Comparison of ENCODE assay signal across 22 cellular contexts in genomic region chr5:54017580-54017979, GRCh38.
"Had no signal": no experiment of that assay in that cellular context is flagged by ENCODE, and none has a peak within 500 bp of the region (broad histone marks: within the 10 kb centered on the region; RNA-seq: fewer than 3 reads in every experiment).

No MANE protein-coding gene starts in this region.

- H3K4me3 Mint-ChIP-seq: activated CD4-positive, alpha-beta memory T cell treated with anti-CD3 and anti-CD28 coated beads for 36 hours; activated CD8-positive, alpha-beta memory T cell treated with anti-CD3 and anti-CD28 coated beads, Interleukin-2, amount 10 ng/mL, durations not matched to agents 7 days and 5 days; activated naive CD4-positive, alpha-beta T cell treated with anti-CD3 and anti-CD28 coated beads for 36 hours; activated naive CD8-positive, alpha-beta T cell treated with anti-CD3 and anti-CD28 coated beads, Interleukin-2, amount 50 U/mL, for 24 hours; naive B cell had no signal

- H3K27ac ChIP-seq: breast epithelium, epithelial cell of prostate, thyroid gland, vagina, VCaP had no signal

- H3K27me3 Mint-ChIP-seq: activated CD4-positive, alpha-beta memory T cell treated with anti-CD3 and anti-CD28 coated beads for 36 hours; activated CD8-positive, alpha-beta memory T cell treated with anti-CD3 and anti-CD28 coated beads, Interleukin-2, amount 10 ng/mL, durations not matched to agents 7 days and 5 days; activated naive CD8-positive, alpha-beta T cell treated with anti-CD3 and anti-CD28 coated beads, Interleukin-2, amount 50 U/mL, for 24 hours; naive B cell had no signal

- H3K9me3 ChIP-seq: thyroid gland had no signal

- H3K36me3 ChIP-seq: breast epithelium, thyroid gland, vagina had no signal

- H3K27ac Mint-ChIP-seq: activated CD4-positive, alpha-beta memory T cell treated with anti-CD3 and anti-CD28 coated beads for 36 hours; activated CD8-positive, alpha-beta memory T cell treated with anti-CD3 and anti-CD28 coated beads, Interleukin-2, amount 10 ng/mL, durations not matched to agents 7 days and 5 days; activated naive CD4-positive, alpha-beta T cell treated with anti-CD3 and anti-CD28 coated beads for 36 hours; activated naive CD8-positive, alpha-beta T cell treated with anti-CD3 and anti-CD28 coated beads, Interleukin-2, amount 50 U/mL, for 24 hours; activated T-helper 2 cell treated with anti-CD3 and anti-CD28 coated beads, Interferon-gamma antibody, Interleukin-2, Interleukin-4, amounts not matched to agents 10 μg/mL and 5 μg/mL and 100 μg/mL, durations not matched to agents 14 hours and 24 hours and 36 hours; naive B cell had no signal

- H3K27me3 ChIP-seq: breast epithelium, thyroid gland, vagina had no signal

- H3K4me3 ChIP-seq: breast epithelium, lung, thyroid gland, vagina had no signal

- ATAC-seq: activated CD8-positive, alpha-beta memory T cell treated with anti-CD3 and anti-CD28 coated beads, Interleukin-2, amount 10 ng/mL, durations not matched to agents 7 days and 5 days; activated naive CD8-positive, alpha-beta T cell treated with anti-CD3 and anti-CD28 coated beads, Interleukin-2, amount 50 U/mL, for 24 hours; left cardiac atrium had no signal

- H3K4me1 ChIP-seq: breast epithelium, thyroid gland, vagina had no signal

- DNase-seq: activated CD4-positive, alpha-beta memory T cell treated with anti-CD3 and anti-CD28 coated beads for 36 hours; activated CD8-positive, alpha-beta memory T cell treated with anti-CD3 and anti-CD28 coated beads, Interleukin-2, amount 10 ng/mL, durations not matched to agents 7 days and 5 days; activated naive CD4-positive, alpha-beta T cell treated with anti-CD3 and anti-CD28 coated beads for 36 hours; activated naive CD8-positive, alpha-beta T cell treated with anti-CD3 and anti-CD28 coated beads, Interleukin-2, amount 50 U/mL, for 24 hours; activated T-cell treated with anti-CD3 and anti-CD28 coated beads, Interleukin-2, amount 50 U/mL, for 1 hour; aorta; cerebellar nuclear complex; effector memory CD4-positive, alpha-beta T cell; foreskin melanocyte; left cardiac atrium; naive B cell; retina; stimulated activated CD4-positive, alpha-beta T cell treated with anti-CD3 and anti-CD28 coated beads, Interleukin-12 subunit alpha, Interleukin-12 subunit beta, amount 100 ng/mL, for 4 hours; stimulated activated CD4-positive, alpha-beta T cell treated with anti-CD3 and anti-CD28 coated beads, Interleukin-2, amount 100 ng/mL, for 24 hours; T-helper 9 cell; thyroid gland had no signal
